In genomic region chr10:102381983-102382382, GRCh38 we compare ENCODE assay signal across 26 cellular contexts.
"Had no signal": no experiment of that assay in that cellular context is flagged by ENCODE, and none has a peak within 500 bp of the region (broad histone marks: within the 10 kb centered on the region; RNA-seq: fewer than 3 reads in every experiment).

No MANE protein-coding gene starts in this region.

- H3K4me3 Mint-ChIP-seq: activated CD8-positive, alpha-beta T cell treated with anti-CD3 and anti-CD28 coated beads, Interleukin-2, amount 10 ng/mL, durations not matched to agents 7 days and 5 days; activated naive CD4-positive, alpha-beta T cell treated with anti-CD3 and anti-CD28 coated beads for 36 hours; activated naive CD8-positive, alpha-beta T cell; activated T-cell treated with anti-CD3 and anti-CD28 coated beads, Interleukin-2, amount 50 U/mL, for 4 hours; T-helper 1 cell treated with Interleukin-12 subunit alpha and Interleukin-12 subunit beta and Interleukin-4 antibody, amounts not matched to agents 30 μg/mL and 1 μg/mL, for 36 hours; WTC11 had no signal

- H3K9me3 ChIP-seq: SJSA1 had no signal

- H3K27me3 Mint-ChIP-seq: activated naive CD8-positive, alpha-beta T cell had no signal

- H3K27ac ChIP-seq: SJSA1 had no signal

- H3K9me3 Mint-ChIP-seq: activated naive CD4-positive, alpha-beta T cell treated with anti-CD3 and anti-CD28 coated beads for 36 hours; activated T-cell treated with anti-CD3 and anti-CD28 coated beads, Interleukin-2, amount 50 U/mL, for 4 hours; T-helper 1 cell treated with Interleukin-12 subunit alpha and Interleukin-12 subunit beta and Interleukin-4 antibody, amounts not matched to agents 30 μg/mL and 1 μg/mL, for 36 hours; WTC11 had no signal

- H3K4me1 Mint-ChIP-seq: WTC11 had no signal

- H3K4me3 ChIP-seq: SJSA1 had no signal

- H3K27me3 ChIP-seq: SJSA1 had no signal

- H3K27ac Mint-ChIP-seq: activated CD8-positive, alpha-beta T cell treated with anti-CD3 and anti-CD28 coated beads, Interleukin-2, amount 10 ng/mL, durations not matched to agents 7 days and 5 days; activated naive CD4-positive, alpha-beta T cell treated with anti-CD3 and anti-CD28 coated beads for 36 hours; activated naive CD8-positive, alpha-beta T cell; T-helper 1 cell treated with Interleukin-12 subunit alpha and Interleukin-12 subunit beta and Interleukin-4 antibody, amounts not matched to agents 30 μg/mL and 1 μg/mL, for 36 hours; WTC11 had no signal

- H3K4me1 ChIP-seq: SJSA1 had no signal

- H3K36me3 Mint-ChIP-seq: activated naive CD8-positive, alpha-beta T cell had no signal

- ATAC-seq: activated CD8-positive, alpha-beta T cell treated with anti-CD3 and anti-CD28 coated beads, Interleukin-2, amount 10 ng/mL, durations not matched to agents 7 days and 5 days; activated T-cell treated with anti-CD3 and anti-CD28 coated beads, Interleukin-2, amount 50 U/mL, for 4 hours; Panc1; WTC11 had no signal

- DNase-seq: activated CD4-positive, alpha-beta T cell treated with anti-CD3 and anti-CD28 coated beads for 48 hours; activated CD4-positive, alpha-beta T cell treated with anti-CD3 and anti-CD28 coated beads, Interleukin-2, amount 50 U/mL, for 4 hours; activated CD4-positive, CD25-positive, alpha-beta regulatory T cell treated with anti-CD3 and anti-CD28 coated beads, Interleukin-2, amount 50 U/mL, for 72 hours; activated CD8-positive, alpha-beta T cell treated with anti-CD3 and anti-CD28 coated beads, Interleukin-2, amount 10 ng/mL, durations not matched to agents 7 days and 5 days; activated gamma-delta T cell; activated naive CD4-positive, alpha-beta T cell treated with anti-CD3 and anti-CD28 coated beads for 36 hours; activated T-cell treated with anti-CD3 and anti-CD28 coated beads, Interleukin-2, amount 50 U/mL, for 4 hours; amygdala; cerebellar nuclear complex; MM.1S; NCI-H1105; NCI-H1436; NCI-H1694 treated with DMSO at 0.1 percent for 48 hours; NCI-H2081; NCI-H510A treated with DMSO at 0.1 percent for 48 hours; NCI-H69; NK-92 treated with Interleukin-12 subunit alpha and Interleukin-12 subunit beta, amount 100 ng/mL, for 24 hours; OCI-M1; RPMI8226; SHP77; T-helper 9 cell had no signal
